26 cellular contexts compared by ENCODE assay signal in the genomic region with DNA sequence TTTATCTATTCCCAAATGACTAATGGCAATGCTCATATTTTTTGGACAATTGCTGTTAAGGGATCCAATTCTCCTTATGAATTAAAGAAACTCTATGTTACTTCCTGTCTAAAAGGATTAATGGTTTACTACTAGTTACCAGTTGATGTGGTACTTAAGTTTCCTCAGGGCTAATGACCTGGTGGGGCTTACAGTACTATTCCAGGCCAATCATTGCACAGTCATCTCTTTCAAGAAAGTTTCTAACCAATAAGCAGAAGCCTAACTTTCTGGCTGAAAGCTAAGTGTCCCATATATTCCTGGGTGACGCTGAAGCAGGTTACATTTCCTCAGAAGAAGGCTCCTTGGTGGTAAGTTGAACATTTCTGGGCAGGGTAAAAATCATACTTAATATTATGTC. TPM values are rescaled to one million over a fixed set of nuclear protein-coding genes. Genes with fewer than 3 reads are reported as not detected.
A peak's percentile ranks its signal among the peaks of the same experiment; 100 is the strongest.
DNase-seq lines count a peak whose midpoint lies in the region; TF ChIP-seq lines count a peak whose summit lies in the region.
"Had no signal": no experiment of that assay in that cellular context is flagged by ENCODE, and none has a peak within 500 bp of the region (broad histone marks: within the 10 kb centered on the region; RNA-seq: fewer than 3 reads in every experiment).

SLC12A1 (plus strand) TSS at position 322 of the 400 bp plus-strand sequence. CDS start 1,418 bp downstream, outside the sequence.

- no peak for TF ChIP-seq CTCF in epithelial cell of proximal tubule (conservative IDR thresholded peaks at IDR 0.05; ENCODE audit: low read depth, low read length)
- no peak for TF ChIP-seq CTCF in GM20000 (IDR thresholded peaks at IDR 0.05; ENCODE audit: extremely low read depth, missing control alignments)

- DNase-seq in NCI-H82 (lab: John Stamatoyannopoulos, UW) (peak; percentile 18), NCI-H82 treated with DMSO at 0.1 percent for 48 hours (lab: John Stamatoyannopoulos, UW; ENCODE audit: unreplicated experiment) (no peak), epithelial cell of proximal tubule (ENCODE audit: low read depth) (peak; percentile 26), kidney tubule cell (ENCODE audit: low spot score) (peak; percentile 48), renal cortical epithelial cell (ENCODE audit: low read depth) (peak; percentile 91), AML-193 (lab: John Stamatoyannopoulos, UW) (no peak), GM20000 (ENCODE audit: low spot score) (no peak)
- DNase-seq: BE2C; C1 segment of cervical spinal cord; CD4-positive, alpha-beta memory T cell; CD4-positive, CD25-positive, alpha-beta regulatory T cell; CD8-positive, alpha-beta memory T cell; COR-L47; DMS 273 treated with DMSO at 0.1 percent for 48 hours; DMS153; DMS53; DMS79; DND-41; EL; GDM1 had no signal

- H3K4me3 ChIP-seq in epithelial cell of proximal tubule (ENCODE audit: low read depth, low read length): peak within 1 kb of the TSS; percentile 28
- H3K4me3 ChIP-seq: A549, BLaER1, GM12878 had no signal

RNA-seq across cellular contexts. Expression of gene SLC12A1, which starts in this region (rescaled TPM):
- 0.06 TPM in 1 of 2 replicates, not detected in the other for total RNA-seq in epithelial cell of proximal tubule
- 0.17 and 14.1 TPM in 2 replicates for total RNA-seq in renal cortical epithelial cell
- total RNA-seq: A172; CD4-positive, alpha-beta memory T cell; CD4-positive, CD25-positive, alpha-beta regulatory T cell; CD8-positive, alpha-beta memory T cell; Daoy; G401 had no signal

Comparison
In these comparisons a context has a peak if more than half of its experiments do, and no peak if none do; other contexts are left out.
1. DNase-seq: peak in NCI-H82 (single experiment), kidney tubule cell (single experiment) and renal cortical epithelial cell (single experiment); none in NCI-H82 treated with DMSO at 0.1 percent for 48 hours (single experiment), AML-193 (0 of 2) and GM20000 (single experiment).
2. Peak in DNase-seq and H3K4me3 ChIP-seq in epithelial cell of proximal tubule; RNA of the gene not detected or under 1 TPM.